In the genomic region with DNA sequence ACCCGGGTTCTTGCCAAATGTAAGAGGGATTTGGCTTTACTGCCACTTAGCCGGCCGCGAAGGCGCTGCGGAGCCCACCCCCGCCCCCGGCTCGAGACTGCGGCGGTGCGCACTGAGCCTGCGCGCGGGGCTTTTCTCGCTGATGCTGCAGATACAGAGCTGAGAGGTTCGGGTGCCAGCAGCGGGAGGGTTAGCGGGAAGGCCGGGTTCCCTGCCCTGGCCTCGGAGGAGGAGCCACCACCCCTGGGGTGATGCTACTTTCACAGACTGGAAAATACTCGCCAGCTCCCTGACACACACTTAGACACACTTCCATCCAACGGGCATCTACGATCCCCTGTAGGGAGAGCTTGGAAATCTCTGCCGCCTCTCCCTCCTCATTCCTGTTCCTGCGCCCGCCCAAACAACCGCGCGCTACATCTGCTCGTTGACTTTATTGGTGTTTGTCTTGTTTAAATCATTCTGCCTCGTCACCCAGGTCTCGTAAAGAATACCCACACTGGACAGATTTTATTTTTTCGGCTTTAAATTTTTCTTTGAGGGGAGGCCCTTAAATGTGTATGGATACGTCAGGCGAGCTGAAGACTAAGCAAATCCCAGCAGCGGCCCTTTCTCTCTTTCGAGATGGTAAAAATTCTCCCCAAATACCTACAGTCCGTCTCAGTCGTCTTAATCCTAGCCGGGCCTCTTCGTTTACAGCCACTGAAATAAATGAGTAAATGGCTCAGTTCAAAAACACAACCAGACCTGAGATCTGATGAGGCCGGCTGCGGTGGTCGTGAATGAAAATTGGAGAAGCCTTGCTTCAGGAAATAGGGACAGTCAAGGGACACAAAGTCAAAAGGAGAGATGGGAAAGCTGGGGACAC, we compare ENCODE assay signal across 9 cellular contexts. TPM values are rescaled to one million over a fixed set of nuclear protein-coding genes. Genes with fewer than 3 reads are reported as not detected.
DNase-seq lines count a peak whose midpoint lies in the region; ATAC-seq and TF ChIP-seq lines count a peak whose summit lies in the region.
"Had no signal": no experiment of that assay in that cellular context is flagged by ENCODE, and none has a peak within 500 bp of the region (broad histone marks: within the 10 kb centered on the region; RNA-seq: fewer than 3 reads in every experiment).

No MANE protein-coding gene starts in this region.

- DNase-seq in ELF-1 (ENCODE audit: low read depth, low spot score) (peak; percentile 49), NCI-H146 (lab: John Stamatoyannopoulos, UW) (peak; percentile 80), dedifferentiated amniotic fluid mesenchymal stem cell (ENCODE audit: extremely low spot score) (peak; percentile 51), left lung (peak; percentile 48 to 69), testis (peak; percentile 31), G401 (ENCODE audit: low spot score) (no peak), AG08395 (ENCODE audit: low spot score) (no peak)

- H3K27ac ChIP-seq in left lung, result peak overlapping the region; percentile 24 to 39
- H3K27ac ChIP-seq in testis, result peak overlapping the region in 1 of 2 donors; percentile 15

- ATAC-seq in left lung, result peak; percentile 10
- no peak for ATAC-seq in HG02840 (IDR thresholded peaks at IDR 0.05; ENCODE audit: low FRiP score, unreplicated experiment)

- H3K4me1 ChIP-seq in left lung (peaks cover 5 to 42% of the 10 kb centered on the region in 2 donors), testis (peaks cover 23% of the 10 kb centered on the region)

- 2 to 7% methylated on average over 39 to 45 of the region's 45 CpGs for WGBS in testis, 2 donors

- no peak for TF ChIP-seq CTCF in left lung (IDR thresholded peaks at IDR 0.05)
- TF ChIP-seq CTCF in testis (IDR thresholded peaks at IDR 0.05), result no peak

- H3K9me3 ChIP-seq in left lung (no peaks in the 10 kb centered on the region), testis (no peaks in the 10 kb centered on the region)

- in situ Hi-C loops in G401 (cut with HindIII; ENCODE audit: low sequenced_read_pairs), result no loop called here

- H3K36me3 ChIP-seq in left lung (no peaks in the 10 kb centered on the region), testis (ENCODE audit: low read depth, missing control alignments) (no peaks in the 10 kb centered on the region)

- peak overlapping the region; percentile 39 to 47 for H3K4me3 ChIP-seq in left lung
- peak overlapping the region; percentile 38 to 58 for H3K4me3 ChIP-seq in testis

- intact Hi-C loops in left lung (cut with DNase I), result no loop called here
- intact Hi-C loops in testis (cut with DNase I; ENCODE audit: low total_unique reads), result no loop called here

- H3K27me3 ChIP-seq in left lung (peaks cover 44 to 71% of the 10 kb centered on the region in 2 donors), testis (peaks cover 3% of the 10 kb centered on the region)

- TF ChIP-seq POLR2A in testis (IDR thresholded peaks at IDR 0.05), result no peak

RNA-seq across cellular contexts. Expression of a gene that starts 1.9 kb away (rescaled TPM):
- total RNA-seq in left lung (10 to 100 TPM in 1 of 2 donors, 1 to 10 TPM in 1; 6.8 to 15.5 TPM), testis (1 to 10 TPM; 2.4 to 2.8 TPM)
- polyA plus RNA-seq in testis (ENCODE audit: insufficient read depth, low read depth, low replicate concordance), result 2.9 TPM
- total RNA-seq in G401 (2014; rRNA removed; shearing (Covaris generic)), result 0.10 TPM in 1 of 2 replicates, not detected in the other
- total RNA-seq: T-helper 1 cell treated with Interleukin-12 subunit alpha and Interleukin-12 subunit beta and Interleukin-4 antibody, amounts not matched to agents 30 ng/mL and 1 ng/mL, for 36 hours had no signal

Comparison
In these comparisons a context has a peak if more than half of its experiments do, and no peak if none do; other contexts are left out.
1. DNase-seq: peak in ELF-1 (single experiment), NCI-H146 (single experiment), dedifferentiated amniotic fluid mesenchymal stem cell (single experiment), left lung (2 of 2) and testis (single experiment); none in G401 (single experiment) and AG08395 (single experiment).